9 cellular contexts compared by ENCODE assay signal in the genomic region with DNA sequence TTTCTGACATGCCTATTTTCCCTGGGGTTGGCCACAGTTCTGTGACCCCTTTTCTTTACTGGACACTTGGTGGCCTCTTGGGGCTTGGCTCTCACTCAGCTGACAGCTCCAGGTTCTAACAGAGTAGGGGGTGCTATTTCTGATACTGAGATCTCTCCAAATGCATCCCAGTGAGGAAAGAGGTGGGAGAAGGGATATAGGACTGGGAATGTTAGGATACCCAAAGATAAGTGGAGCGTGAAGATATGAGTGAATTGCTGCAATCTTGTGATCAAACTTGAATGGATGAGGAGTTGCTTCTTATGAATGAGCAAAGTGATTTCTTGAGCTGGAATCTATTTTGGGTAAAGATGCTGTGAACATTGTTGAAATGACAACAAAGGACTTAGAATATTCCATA.
"Had no signal": no experiment of that assay in that cellular context is flagged by ENCODE, and none has a peak within 500 bp of the region (broad histone marks: within the 10 kb centered on the region; RNA-seq: fewer than 3 reads in every experiment).

No MANE protein-coding gene starts in this region.

- H3K27ac ChIP-seq: GM23248, HL-60 had no signal

- H3K9me3 ChIP-seq: HAP-1 had no signal

- H3K4me3 ChIP-seq: GM23248, HAP-1 had no signal

- H3K4me1 ChIP-seq: HAP-1 had no signal

- ATAC-seq: HCT116, HepG2 had no signal

- H2AFZ ChIP-seq: GM23248 had no signal

- FAIRE-seq: HepG2 had no signal

- H3K36me3 ChIP-seq: HAP-1 had no signal

- H3K9ac ChIP-seq: GM23248 had no signal

- DNase-seq: GM23248, GOT3, H7, HFFc6, KBM-7 had no signal
